21 cellular contexts compared by ENCODE assay signal in the genomic region with DNA sequence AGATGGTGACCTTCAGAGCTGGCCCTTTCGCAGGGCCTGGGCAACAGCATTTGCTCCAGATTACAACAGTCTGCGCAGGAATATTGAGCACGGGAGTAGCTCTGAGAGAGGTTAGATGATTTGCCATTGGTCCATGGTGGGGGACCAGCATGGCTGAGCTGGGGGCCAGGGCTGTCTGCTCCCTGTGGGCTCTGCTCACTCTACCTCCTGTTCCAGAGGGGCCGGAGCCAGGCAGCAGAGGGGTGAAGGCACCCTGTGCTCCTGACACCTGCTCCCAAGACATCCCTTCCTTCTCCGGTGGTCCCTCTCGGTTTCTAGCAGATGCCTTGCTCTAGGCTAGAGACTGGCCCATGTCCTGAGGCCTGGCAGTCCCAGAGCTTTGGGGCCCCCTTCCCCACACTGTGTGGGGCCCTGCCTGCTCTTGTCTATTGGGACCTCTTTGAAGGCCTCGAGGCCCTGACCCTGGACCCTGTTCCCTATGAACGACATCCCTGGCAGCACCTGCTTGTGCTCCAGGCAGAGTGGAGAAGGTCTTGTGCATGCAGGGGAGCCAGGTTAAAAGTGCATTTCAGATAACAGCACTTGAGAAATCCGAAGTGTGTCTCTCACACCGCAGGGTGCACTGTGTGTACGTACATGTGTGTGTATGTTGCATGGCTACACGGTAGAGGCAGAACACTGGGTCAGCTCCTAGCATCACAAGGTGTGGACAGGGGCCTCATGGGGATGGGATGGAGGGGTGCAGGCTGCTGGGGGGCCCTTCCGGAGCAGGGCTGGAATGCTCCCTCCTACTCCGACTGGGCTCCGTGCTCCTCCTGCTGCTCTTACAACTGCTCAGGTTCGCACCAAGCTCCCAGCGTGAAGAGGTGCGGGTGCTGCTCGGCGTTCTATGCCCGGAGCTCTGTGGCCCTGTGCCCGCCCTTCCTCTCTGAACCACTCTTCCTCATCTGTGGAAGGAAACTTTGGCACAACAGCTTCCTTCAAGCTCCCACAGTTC.
DNase-seq lines count a peak whose midpoint lies in the region; ATAC-seq and TF ChIP-seq lines count a peak whose summit lies in the region.
"Had no signal": no experiment of that assay in that cellular context is flagged by ENCODE, and none has a peak within 500 bp of the region (broad histone marks: within the 10 kb centered on the region; RNA-seq: fewer than 3 reads in every experiment).

No MANE protein-coding gene starts in this region.

- no peak overlapping the region for H2BK120ac ChIP-seq in neuronal stem cell (ENCODE audit: low read depth, low read length)

- intact Hi-C loops in cardiac septum (cut with DNase I): no loop called here
- intact Hi-C loops in left ventricle myocardium inferior (cut with micrococcal nuclease): no loop called here
- intact Hi-C loops in upper lobe of right lung (cut with DNase I): no loop called here
- intact Hi-C loops in thyroid gland (cut with DNase I): no loop called here

- H3K4ac ChIP-seq in neuronal stem cell (ENCODE audit: low read length): no peak overlapping the region

- H3K9ac ChIP-seq in neuronal stem cell (ENCODE audit: low read depth, low read length, poor library complexity): peak overlapping the region; percentile 63

- H4K8ac ChIP-seq in neuronal stem cell (ENCODE audit: low read depth, low read length): no peak overlapping the region

- H3K27ac ChIP-seq in left ventricle myocardium inferior (replicated peaks) (no peak overlapping the region), neuronal stem cell (replicated peaks; ENCODE audit: low read length) (no peak overlapping the region), upper lobe of right lung (no peak overlapping the region), thyroid gland (no peak overlapping the region)

- no peaks in the 10 kb centered on the region for H3K36me3 Mint-ChIP-seq in chondrocyte (ENCODE audit: low read depth)

- TF ChIP-seq CTCF in left ventricle myocardium inferior (IDR thresholded peaks at IDR 0.05; ENCODE audit: borderline replicate concordance): no peak
- TF ChIP-seq CTCF in chondrocyte (IDR thresholded peaks at IDR 0.05): no peak
- no peak for TF ChIP-seq CTCF in upper lobe of right lung (IDR thresholded peaks at IDR 0.05)
- TF ChIP-seq CTCF in thyroid gland (IDR thresholded peaks at IDR 0.05): no peak

- peak overlapping the region; percentile 16 for H3K23ac ChIP-seq in neuronal stem cell (ENCODE audit: low read depth, low read length, poor library complexity)

- H2BK5ac ChIP-seq in neuronal stem cell (ENCODE audit: low read length): no peak overlapping the region

- ATAC-seq in upper lobe of right lung: peak; percentile 19
- ATAC-seq in GM21381 (IDR thresholded peaks at IDR 0.05; ENCODE audit: unreplicated experiment): no peak
- ATAC-seq: activated CD4-positive, CD25-positive, alpha-beta regulatory T cell treated with anti-CD3 and anti-CD28 coated beads, Interleukin-2, amount 50 U/mL, for 24 hours; activated CD8-positive, alpha-beta T cell treated with anti-CD3 and anti-CD28 coated beads, Interleukin-2, amount 10 ng/mL, durations not matched to agents 7 days and 5 days; activated T-cell treated with anti-CD3 and anti-CD28 coated beads, Interleukin-2, amount 50 U/mL, for 4 hours had no signal

- H3K18ac ChIP-seq in neuronal stem cell (ENCODE audit: low read length): peak overlapping the region; percentile 50

- no peak overlapping the region for H3K4me3 ChIP-seq in left ventricle myocardium inferior
- H3K4me3 ChIP-seq in neuronal stem cell (ENCODE audit: low read length in 2 of 2): no peak overlapping the region
- H3K4me3 ChIP-seq in upper lobe of right lung: no peak overlapping the region
- no peak overlapping the region for H3K4me3 ChIP-seq in thyroid gland (replicated peaks in 1 of 3)
- H3K4me3 ChIP-seq: MG63 had no signal

- H2BK15ac ChIP-seq in neuronal stem cell (ENCODE audit: low read length): no peak overlapping the region

- H3K36me3 ChIP-seq in left ventricle myocardium inferior (no peaks in the 10 kb centered on the region), neuronal stem cell (replicated peaks in 1 of 2; ENCODE audit: control insufficient read depth in 2 of 2, insufficient read depth in 2 of 2, low read length in 2 of 2) (no peaks in the 10 kb centered on the region), upper lobe of right lung (no peaks in the 10 kb centered on the region), thyroid gland (no peaks in the 10 kb centered on the region)
- H3K36me3 ChIP-seq: MG63 had no signal

- H3K79me1 ChIP-seq in neuronal stem cell (ENCODE audit: low read depth, low read length): no peaks in the 10 kb centered on the region

- no peak overlapping the region for H2AFZ ChIP-seq in neuronal stem cell (ENCODE audit: low read length)

- H2BK12ac ChIP-seq in neuronal stem cell (ENCODE audit: low read length): no peak overlapping the region

- H3K4me1 ChIP-seq in left ventricle myocardium inferior: peaks cover 7% of the 10 kb centered on the region
- H3K4me1 ChIP-seq in neuronal stem cell (ENCODE audit: control insufficient read depth in 2 of 2, insufficient read depth in 1 of 2, low read depth in 1 of 2, low read length in 2 of 2): peaks cover 20 to 37% of the 10 kb centered on the region in 2 donors
- no peaks in the 10 kb centered on the region for H3K4me1 ChIP-seq in upper lobe of right lung
- peaks cover 9 to 11% of the 10 kb centered on the region in 2 donors for H3K4me1 ChIP-seq in thyroid gland

- peaks cover 38% of the 10 kb centered on the region for H3K27me3 Mint-ChIP-seq in chondrocyte (ENCODE audit: low read depth)

- whole genome bisulfite sequencing in neuronal stem cell (ENCODE audit: extremely low coverage in 2 of 2, insufficient read length in 2 of 2, insufficient replicate concordance in 1 of 2), 2 donors: no CpG with 5 or more reads among the region's 22 CpGs
- 66 to 77% methylated on average over 22 of the region's 22 CpGs for WGBS in thyroid gland, 2 donors

- H2AK5ac ChIP-seq in neuronal stem cell (ENCODE audit: low read depth, low read length): peak overlapping the region; percentile 80

- no peaks in the 10 kb centered on the region for H3K4me1 Mint-ChIP-seq in chondrocyte (ENCODE audit: low read depth)

- no peak for TF ChIP-seq POLR2A in thyroid gland (IDR thresholded peaks at IDR 0.05)

- no peak overlapping the region for H3K4me2 ChIP-seq in neuronal stem cell (ENCODE audit: insufficient read depth, low read length, poor library complexity, severe bottlenecking)

- peaks cover 3% of the 10 kb centered on the region for H3K9me3 Mint-ChIP-seq in chondrocyte (ENCODE audit: low read depth)
- H3K9me3 Mint-ChIP-seq: activated T-cell treated with anti-CD3 and anti-CD28 coated beads, Interleukin-2, amount 50 U/mL, for 4 hours had no signal

- H3K4me3 Mint-ChIP-seq in chondrocyte (ENCODE audit: unreplicated experiment): no peak overlapping the region
- H3K4me3 Mint-ChIP-seq: activated CD8-positive, alpha-beta T cell treated with anti-CD3 and anti-CD28 coated beads, Interleukin-2, amount 10 ng/mL, durations not matched to agents 7 days and 5 days; activated T-cell treated with anti-CD3 and anti-CD28 coated beads, Interleukin-2, amount 50 U/mL, for 4 hours had no signal

- H3K27ac Mint-ChIP-seq in chondrocyte (ENCODE audit: unreplicated experiment): no peak overlapping the region
- H3K27ac Mint-ChIP-seq: activated CD8-positive, alpha-beta T cell treated with anti-CD3 and anti-CD28 coated beads, Interleukin-2, amount 10 ng/mL, durations not matched to agents 7 days and 5 days had no signal

- DNase-seq in cardiac septum (ENCODE audit: low spot score): peak; percentile 69
- DNase-seq in left ventricle myocardium inferior: no peak
- DNase-seq in chondrocyte (ENCODE audit: low spot score): peak; percentile 68
- no peak for DNase-seq in neuronal stem cell (ENCODE audit: low spot score)
- DNase-seq in upper lobe of right lung: peak; percentile 49
- DNase-seq in pons (ENCODE audit: low spot score): no peak
- no peak for DNase-seq in thyroid gland
- DNase-seq: activated CD8-positive, alpha-beta T cell treated with anti-CD3 and anti-CD28 coated beads, Interleukin-2, amount 10 ng/mL, durations not matched to agents 7 days and 5 days; activated naive CD4-positive, alpha-beta T cell treated with anti-CD3 and anti-CD28 coated beads, Interleukin-2, amount 50 U/mL, for 16 hours; anterior cingulate cortex; COR-L47; KG1; mesendoderm; MG63; NCI-H2081 treated with DMSO at 0.1 percent for 48 hours; NCI-H446; NCI-H82; RPMI8226 had no signal

- peak overlapping the region; percentile 17 for H3K14ac ChIP-seq in neuronal stem cell (ENCODE audit: low read length)

- no peaks in the 10 kb centered on the region for H3K9me3 ChIP-seq in left ventricle myocardium inferior (replicated peaks)
- H3K9me3 ChIP-seq in neuronal stem cell (replicated peaks in 1 of 2; ENCODE audit: control insufficient read depth in 2 of 2, insufficient read depth in 1 of 2, low read depth in 1 of 2, low read length in 2 of 2): no peaks in the 10 kb centered on the region
- no peaks in the 10 kb centered on the region for H3K9me3 ChIP-seq in upper lobe of right lung
- no peaks in the 10 kb centered on the region for H3K9me3 ChIP-seq in thyroid gland
- H3K9me3 ChIP-seq: MG63 had no signal

- H3K27me3 ChIP-seq in left ventricle myocardium inferior (ENCODE audit: low read depth) (peaks cover 75% of the 10 kb centered on the region), neuronal stem cell (ENCODE audit: control insufficient read depth in 3 of 3, insufficient read depth in 3 of 3, low read depth in 1 of 3, low read length in 3 of 3) (peaks cover 0 to 13% (median 0%) of the 10 kb centered on the region in 3 experiments), upper lobe of right lung (peaks cover 12% of the 10 kb centered on the region), thyroid gland (no peaks in the 10 kb centered on the region)
- H3K27me3 ChIP-seq: MG63 had no signal

- H4K91ac ChIP-seq in neuronal stem cell (ENCODE audit: low read depth, low read length, poor library complexity): no peak overlapping the region

Comparison
In these comparisons a context has a peak if more than half of its experiments do, and no peak if none do; other contexts are left out.
1. DNase-seq: peak in cardiac septum (single experiment), chondrocyte (single experiment) and upper lobe of right lung (single experiment); none in left ventricle myocardium inferior (single experiment), neuronal stem cell (single experiment), pons (single experiment) and thyroid gland (0 of 2).